ENCODE assay signal across 18 cellular contexts in genomic region chr12:123354600-123354999, GRCh38.
"Had no signal": no experiment of that assay in that cellular context is flagged by ENCODE, and none has a peak within 500 bp of the region (broad histone marks: within the 10 kb centered on the region; RNA-seq: fewer than 3 reads in every experiment).

No MANE protein-coding gene starts in this region.

- H3K36me3 Mint-ChIP-seq: natural killer cell treated with Interleukin-12 subunit alpha and Interleukin-12 subunit beta and Interleukin-15 and Interleukin-18, amount 100 ng/mL, for 72 hours had no signal

- H3K27ac ChIP-seq: breast epithelium, lower lobe of right lung, testis, upper lobe of right lung had no signal

- H3K4me1 ChIP-seq: breast epithelium had no signal

- DNase-seq: activated CD4-positive, alpha-beta memory T cell treated with anti-CD3 and anti-CD28 coated beads for 36 hours; activated CD8-positive, alpha-beta memory T cell treated with anti-CD3 and anti-CD28 coated beads, Interleukin-2, amount 50 U/mL, for 48 hours; anterior cingulate cortex; dermis blood vessel endothelial cell; endodermal cell; glutamatergic neuron; left cardiac atrium; lower lobe of right lung; occipital lobe; stimulated activated CD4-positive, alpha-beta T cell treated with anti-CD3 and anti-CD28 coated beads, Interleukin-2, amount 100 ng/mL, for 48 hours; stimulated activated naive CD4-positive, alpha-beta T cell treated with Interleukin-2 at 50 U/mL for 16 hours; testis; upper lobe of right lung had no signal

- H3K27me3 ChIP-seq: breast epithelium, testis, upper lobe of right lung had no signal

- H3K36me3 ChIP-seq: breast epithelium had no signal

- H3K27me3 Mint-ChIP-seq: activated CD4-positive, alpha-beta memory T cell treated with anti-CD3 and anti-CD28 coated beads for 36 hours; natural killer cell treated with Interleukin-12 subunit alpha and Interleukin-12 subunit beta and Interleukin-15 and Interleukin-18, amount 100 ng/mL, for 72 hours had no signal

- H3K9me3 Mint-ChIP-seq: activated CD4-positive, alpha-beta memory T cell treated with anti-CD3 and anti-CD28 coated beads for 36 hours; activated naive CD4-positive, alpha-beta T cell treated with anti-CD3 and anti-CD28 coated beads, Interleukin-2, amount 50 U/mL, for 72 hours; endodermal cell; natural killer cell treated with Interleukin-12 subunit alpha and Interleukin-12 subunit beta and Interleukin-15 and Interleukin-18, amount 100 ng/mL, for 72 hours; T-helper 1 cell treated with Interleukin-12 subunit alpha and Interleukin-12 subunit beta and Interleukin-4 antibody, amounts not matched to agents 30 μg/mL and 1 μg/mL, for 36 hours had no signal

- H3K9me3 ChIP-seq: breast epithelium, lower lobe of right lung, testis, upper lobe of right lung had no signal

- H3K27ac Mint-ChIP-seq: activated CD4-positive, alpha-beta memory T cell treated with anti-CD3 and anti-CD28 coated beads for 36 hours; endodermal cell; T-helper 1 cell treated with Interleukin-12 subunit alpha and Interleukin-12 subunit beta and Interleukin-4 antibody, amounts not matched to agents 30 μg/mL and 1 μg/mL, for 36 hours had no signal

- H3K4me3 Mint-ChIP-seq: activated CD4-positive, alpha-beta memory T cell treated with anti-CD3 and anti-CD28 coated beads for 36 hours; endodermal cell; natural killer cell treated with Interleukin-12 subunit alpha and Interleukin-12 subunit beta and Interleukin-15 and Interleukin-18, amount 100 ng/mL, for 72 hours; T-helper 1 cell treated with Interleukin-12 subunit alpha and Interleukin-12 subunit beta and Interleukin-4 antibody, amounts not matched to agents 30 μg/mL and 1 μg/mL, for 36 hours had no signal

- ATAC-seq: left cardiac atrium; lower lobe of right lung; natural killer cell treated with Interleukin-12 subunit alpha and Interleukin-12 subunit beta and Interleukin-15 and Interleukin-18, amount 100 ng/mL, for 72 hours; SK-N-SH treated with all-trans-retinoic acid at 6 μM for 48 hours; upper lobe of right lung had no signal

- H3K4me3 ChIP-seq: breast epithelium, lower lobe of right lung, testis, upper lobe of right lung had no signal
